In genomic region chr17:58785097-58785496, GRCh38 we compare ENCODE assay signal across 28 cellular contexts. TPM values are rescaled to one million over a fixed set of nuclear protein-coding genes. Genes with fewer than 3 reads are reported as not detected.
"Had no signal": no experiment of that assay in that cellular context is flagged by ENCODE, and none has a peak within 500 bp of the region (broad histone marks: within the 10 kb centered on the region; RNA-seq: fewer than 3 reads in every experiment).

No MANE protein-coding gene starts in this region.

- H3K36me3 ChIP-seq: colonic mucosa, esophagus muscularis mucosa, esophagus squamous epithelium, gastrocnemius medialis, gastroesophageal sphincter, heart left ventricle, heart right ventricle had no signal

- H3K9me3 ChIP-seq: colonic mucosa, esophagus muscularis mucosa, esophagus squamous epithelium, gastrocnemius medialis, gastroesophageal sphincter, heart left ventricle, heart right ventricle had no signal

- ATAC-seq: effector memory CD8-positive, alpha-beta T cell; esophagus mucosa; foreskin keratinocyte; gastrocnemius medialis; gastroesophageal sphincter; heart left ventricle; heart right ventricle had no signal

- H3K27me3 ChIP-seq: colonic mucosa, dorsolateral prefrontal cortex, esophagus muscularis mucosa, foreskin keratinocyte, gastrocnemius medialis, gastroesophageal sphincter had no signal

- H3K27ac ChIP-seq: colonic mucosa, coronary artery, dorsolateral prefrontal cortex, esophagus muscularis mucosa, esophagus squamous epithelium, foreskin keratinocyte, gastrocnemius medialis, gastroesophageal sphincter, heart left ventricle, heart right ventricle had no signal

- H3K4me3 ChIP-seq: colonic mucosa, coronary artery, dorsolateral prefrontal cortex, esophagus muscularis mucosa, esophagus squamous epithelium, gastrocnemius medialis, gastroesophageal sphincter, heart left ventricle, heart right ventricle had no signal

- FAIRE-seq: colon, endometrium, endothelial cell of umbilical vein, frontal cortex had no signal

- H3K4me1 ChIP-seq: colonic mucosa, esophagus muscularis mucosa, esophagus squamous epithelium, gastrocnemius medialis, gastroesophageal sphincter had no signal

- DNase-seq: colonic mucosa; cortex of kidney; dermis blood vessel endothelial cell; dorsolateral prefrontal cortex; effector CD4-positive, alpha-beta T cell; effector CD8-positive, alpha-beta T cell; effector memory CD4-positive, alpha-beta T cell; effector memory CD8-positive, alpha-beta T cell; endodermal cell; erythroblast; esophagus squamous epithelium; foreskin fibroblast; foreskin keratinocyte; foreskin melanocyte; gastrocnemius medialis; glutamatergic neuron; head of caudate nucleus; heart left ventricle; heart right ventricle had no signal

RNA-seq across cellular contexts. Expression of gene PPM1E, which starts 29.4 kb away (rescaled TPM):
- total RNA-seq: endothelial cell of umbilical vein, glomerular endothelial cell had no signal
